16 cellular contexts compared by ENCODE assay signal in genomic region chr6:146957443-146957842, GRCh38.
DNase-seq lines count a peak whose midpoint lies in the region; ATAC-seq and TF ChIP-seq lines count a peak whose summit lies in the region.
"Had no signal": no experiment of that assay in that cellular context is flagged by ENCODE, and none has a peak within 500 bp of the region (broad histone marks: within the 10 kb centered on the region; RNA-seq: fewer than 3 reads in every experiment).

No MANE protein-coding gene starts in this region.

- 49 to 59% methylated on average over 2 of the region's 2 CpGs for WGBS in esophagus squamous epithelium, 2 donors

- in situ Hi-C loops in G401 (cut with HindIII; ENCODE audit: low sequenced_read_pairs), result no loop called here

- ATAC-seq in GM18517 (IDR thresholded peaks at IDR 0.05; ENCODE audit: unreplicated experiment), result no peak

- no peak overlapping the region for H3K27ac ChIP-seq in esophagus squamous epithelium
- H3K27ac ChIP-seq: BLaER1, GM23248, HL-60 had no signal

- DNase-seq in NCI-H146 (lab: John Stamatoyannopoulos, UW) (peak; percentile 28), NCI-H146 treated with DMSO at 0.1 percent for 48 hours (lab: John Stamatoyannopoulos, UW; ENCODE audit: unreplicated experiment) (no peak), G401 (ENCODE audit: low spot score) (peak; percentile 41), NCI-H82 treated with DMSO at 0.1 percent for 48 hours (lab: John Stamatoyannopoulos, UW; ENCODE audit: unreplicated experiment) (peak; percentile 62), choroid plexus epithelial cell (ENCODE audit: low read depth) (peak; percentile 14), esophagus squamous epithelium (lab: John Stamatoyannopoulos, UW) (no peak)
- DNase-seq: 8988T; CD4-positive, alpha-beta memory T cell; DMS53; DND-41; EL; GM23248 had no signal

- no peak for TF ChIP-seq POLR2A in esophagus squamous epithelium (IDR thresholded peaks at IDR 0.05)

- intact Hi-C loops in esophagus squamous epithelium (cut with DNase I), result no loop called here

- H3K9me3 ChIP-seq in esophagus squamous epithelium, result no peaks in the 10 kb centered on the region
- H3K9me3 ChIP-seq: BLaER1, HAP-1 had no signal

- peaks cover 0 to 14% (median 0%) of the 10 kb centered on the region in 3 donors for H3K4me1 ChIP-seq in esophagus squamous epithelium
- H3K4me1 ChIP-seq: BLaER1, HAP-1 had no signal

- no peaks in the 10 kb centered on the region for H3K36me3 ChIP-seq in esophagus squamous epithelium
- H3K36me3 ChIP-seq: BLaER1, HAP-1 had no signal

- no peaks in the 10 kb centered on the region for H3K27me3 ChIP-seq in esophagus squamous epithelium
- H3K27me3 ChIP-seq: BLaER1 had no signal

- H3K4me3 ChIP-seq in choroid plexus epithelial cell (ENCODE audit: low read depth, low read length) (no peak overlapping the region), esophagus squamous epithelium (no peak overlapping the region)
- H3K4me3 ChIP-seq: BLaER1, GM23248, HAP-1 had no signal

- TF ChIP-seq CTCF in choroid plexus epithelial cell (conservative IDR thresholded peaks at IDR 0.05; ENCODE audit: low read depth, low read length) (no peak), esophagus squamous epithelium (IDR thresholded peaks at IDR 0.05) (no peak)

Comparison
In these comparisons a context has a peak if more than half of its experiments do, and no peak if none do; other contexts are left out.
1. DNase-seq: peak in NCI-H146 (single experiment), G401 (single experiment), NCI-H82 treated with DMSO at 0.1 percent for 48 hours (single experiment) and choroid plexus epithelial cell (single experiment); none in NCI-H146 treated with DMSO at 0.1 percent for 48 hours (single experiment) and esophagus squamous epithelium (single experiment).